Comparison of ENCODE assay signal across 1 cellular context in genomic region chr12:122523846-122524718, GRCh38.
TF ChIP-seq lines count a peak whose summit lies in the region.

No MANE protein-coding gene starts in this region.

TF ChIP-seq in A549, 52 proteins besides CTCF, POLR2A, EP300 and RAD21 (continued from another document):
- TF ChIP-seq, protein P1, sequence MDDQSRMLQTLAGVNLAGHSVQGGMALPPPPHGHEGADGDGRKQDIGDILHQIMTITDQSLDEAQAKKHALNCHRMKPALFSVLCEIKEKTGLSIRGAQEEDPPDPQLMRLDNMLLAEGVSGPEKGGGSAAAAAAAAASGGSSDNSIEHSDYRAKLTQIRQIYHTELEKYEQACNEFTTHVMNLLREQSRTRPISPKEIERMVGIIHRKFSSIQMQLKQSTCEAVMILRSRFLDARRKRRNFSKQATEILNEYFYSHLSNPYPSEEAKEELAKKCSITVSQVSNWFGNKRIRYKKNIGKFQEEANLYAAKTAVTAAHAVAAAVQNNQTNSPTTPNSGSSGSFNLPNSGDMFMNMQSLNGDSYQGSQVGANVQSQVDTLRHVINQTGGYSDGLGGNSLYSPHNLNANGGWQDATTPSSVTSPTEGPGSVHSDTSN (IDR thresholded peaks at IDR 0.05) = no peak
